In genomic region chr2:15911686-15912085, GRCh38 we compare ENCODE assay signal across 21 cellular contexts. TPM values are rescaled to one million over a fixed set of nuclear protein-coding genes. Genes with fewer than 3 reads are reported as not detected.
"Had no signal": no experiment of that assay in that cellular context is flagged by ENCODE, and none has a peak within 500 bp of the region (broad histone marks: within the 10 kb centered on the region; RNA-seq: fewer than 3 reads in every experiment).

No MANE protein-coding gene starts in this region.

- H3K27me3 Mint-ChIP-seq: activated CD4-positive, alpha-beta memory T cell treated with anti-CD3 and anti-CD28 coated beads, Interleukin-2, amount 10 ng/mL, durations not matched to agents 7 days and 5 days; type B pancreatic cell had no signal

- H3K9me3 ChIP-seq: body of pancreas, heart right ventricle, left lung, right lobe of liver, testis, vagina had no signal

- H3K79me2 ChIP-seq: parathyroid adenoma had no signal

- H3K4me3 ChIP-seq: body of pancreas, left lung, right lobe of liver, testis, vagina had no signal

- H3K27ac ChIP-seq: body of pancreas, left lung, parathyroid adenoma, right lobe of liver, testis, vagina had no signal

- H3K9ac ChIP-seq: parathyroid adenoma had no signal

- H3K9me3 Mint-ChIP-seq: activated CD4-positive, alpha-beta memory T cell treated with anti-CD3 and anti-CD28 coated beads, Interleukin-2, amount 10 ng/mL, durations not matched to agents 7 days and 5 days; activated CD4-positive, alpha-beta T cell treated with anti-CD3 and anti-CD28 coated beads, Interleukin-2, amount 10 ng/mL, durations not matched to agents 24 days and 14 days; activated naive CD4-positive, alpha-beta T cell treated with anti-CD3 and anti-CD28 coated beads, Interleukin-2, amount 50 U/mL, for 24 hours; dendritic cell treated with granulocyte-macrophage colony-stimulating factor and Interleukin-4, amounts not matched to agents 40 ng/mL and 50 ng/mL, for 4 days; type B pancreatic cell had no signal

- H3K27me3 ChIP-seq: body of pancreas, heart right ventricle, left lung, right lobe of liver, testis, vagina had no signal

- ATAC-seq: activated CD4-positive, CD25-positive, alpha-beta regulatory T cell treated with anti-CD3 and anti-CD28 coated beads, Interleukin-2, amount 50 U/mL, for 24 hours had no signal

- H3K4me1 Mint-ChIP-seq: activated CD4-positive, alpha-beta memory T cell treated with anti-CD3 and anti-CD28 coated beads, Interleukin-2, amount 10 ng/mL, durations not matched to agents 7 days and 5 days; activated CD4-positive, alpha-beta T cell treated with anti-CD3 and anti-CD28 coated beads, Interleukin-2, amount 10 ng/mL, durations not matched to agents 24 days and 14 days; activated naive CD4-positive, alpha-beta T cell treated with anti-CD3 and anti-CD28 coated beads, Interleukin-2, amount 50 U/mL, for 24 hours had no signal

- H3K4me3 Mint-ChIP-seq: activated CD4-positive, alpha-beta memory T cell treated with anti-CD3 and anti-CD28 coated beads, Interleukin-2, amount 10 ng/mL, durations not matched to agents 7 days and 5 days; activated CD4-positive, alpha-beta T cell treated with anti-CD3 and anti-CD28 coated beads, Interleukin-2, amount 10 ng/mL, durations not matched to agents 24 days and 14 days; activated naive CD4-positive, alpha-beta T cell treated with anti-CD3 and anti-CD28 coated beads, Interleukin-2, amount 50 U/mL, for 24 hours; dendritic cell treated with granulocyte-macrophage colony-stimulating factor and Interleukin-4, amounts not matched to agents 40 ng/mL and 50 ng/mL, for 4 days; nephron progenitor cell; type B pancreatic cell had no signal

- H3K36me3 ChIP-seq: heart right ventricle, left lung, right lobe of liver, vagina had no signal

- H3K36me3 Mint-ChIP-seq: activated naive CD4-positive, alpha-beta T cell treated with anti-CD3 and anti-CD28 coated beads, Interleukin-2, amount 50 U/mL, for 24 hours; type B pancreatic cell had no signal

- H3K4me1 ChIP-seq: body of pancreas, parathyroid adenoma, right lobe of liver, testis had no signal

- H3K27ac Mint-ChIP-seq: activated CD4-positive, alpha-beta memory T cell treated with anti-CD3 and anti-CD28 coated beads, Interleukin-2, amount 10 ng/mL, durations not matched to agents 7 days and 5 days; activated CD4-positive, alpha-beta T cell treated with anti-CD3 and anti-CD28 coated beads, Interleukin-2, amount 10 ng/mL, durations not matched to agents 24 days and 14 days; activated naive CD4-positive, alpha-beta T cell treated with anti-CD3 and anti-CD28 coated beads, Interleukin-2, amount 50 U/mL, for 24 hours; dendritic cell treated with granulocyte-macrophage colony-stimulating factor and Interleukin-4, amounts not matched to agents 40 ng/mL and 50 ng/mL, for 4 days; nephron progenitor cell; type B pancreatic cell had no signal

- DNase-seq: activated CD4-positive, alpha-beta memory T cell treated with anti-CD3 and anti-CD28 coated beads, Interleukin-2, amount 10 ng/mL, durations not matched to agents 7 days and 5 days; activated CD4-positive, alpha-beta T cell treated with anti-CD3 and anti-CD28 coated beads, Interleukin-2, amount 10 ng/mL, durations not matched to agents 24 days and 14 days; activated gamma-delta T cell; effector CD4-positive, alpha-beta T cell; foreskin fibroblast; left lung; midbrain; nephron progenitor cell; stimulated activated CD4-positive, alpha-beta T cell treated with anti-CD3 and anti-CD28 coated beads, Interleukin-4, amount 100 ng/mL, for 1 hour; stimulated activated naive CD4-positive, alpha-beta T cell had no signal

RNA-seq across cellular contexts. Expression of gene MYCN, which starts 28.7 kb away (rescaled TPM):
- total RNA-seq: activated CD4-positive, alpha-beta memory T cell treated with anti-CD3 and anti-CD28 coated beads, Interleukin-2, amount 10 ng/mL, durations not matched to agents 7 days and 5 days; activated CD4-positive, alpha-beta T cell treated with anti-CD3 and anti-CD28 coated beads, Interleukin-2, amount 10 ng/mL, durations not matched to agents 24 days and 14 days; body of pancreas; fibroblast of lung had no signal
- polyA plus RNA-seq: fibroblast of lung had no signal
